Comparison of ENCODE assay signal across 7 cellular contexts in the genomic region with DNA sequence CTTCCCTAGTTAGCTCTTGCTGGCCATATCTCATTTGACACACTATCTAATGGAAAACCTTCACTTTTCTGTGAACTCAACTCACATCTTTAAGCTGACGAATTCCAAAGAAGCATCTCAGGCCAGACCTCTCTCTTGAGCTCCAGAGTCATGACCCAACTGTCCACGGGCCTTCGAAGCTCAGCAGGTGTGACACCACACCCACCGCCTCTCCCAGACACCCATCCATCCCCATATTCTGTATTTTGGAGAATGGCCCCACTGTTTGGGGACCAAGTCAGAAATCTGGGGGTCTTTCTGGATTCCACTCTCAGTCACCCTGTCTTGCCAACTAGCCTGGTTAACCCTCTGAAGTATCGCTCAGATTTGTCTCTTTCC.
DNase-seq lines count a peak whose midpoint lies in the region; ATAC-seq and TF ChIP-seq lines count a peak whose summit lies in the region.

No MANE protein-coding gene starts in this region.

- H3K9me3 ChIP-seq in DND-41 (ENCODE audit: insufficient read depth, low read length, severe bottlenecking) (no peaks in the 10 kb centered on the region), MM.1S (replicated peaks; ENCODE audit: insufficient read depth, low read length) (no peaks in the 10 kb centered on the region), spleen (no peaks in the 10 kb centered on the region)

- H4K20me1 ChIP-seq in DND-41 (ENCODE audit: insufficient read depth, low read length) (no peaks in the 10 kb centered on the region), MM.1S (ENCODE audit: insufficient read depth, low read length) (no peaks in the 10 kb centered on the region)

- WGBS in spleen, 5 donors, result 80 to 89% (median 86%) methylated on average over 5 of the region's 5 CpGs

- H3K4me2 ChIP-seq in DND-41 (ENCODE audit: insufficient read depth, low read length), result no peak overlapping the region
- H3K4me2 ChIP-seq in MM.1S (ENCODE audit: low read depth, low read length), result peak overlapping the region; percentile 79; the same call in 1 of the 2 replicates

- H3K27ac ChIP-seq in ACC112 (ENCODE audit: low read depth, low read length), result no peak overlapping the region
- no peak overlapping the region for H3K27ac ChIP-seq in DND-41 (ENCODE audit: low read length)
- H3K27ac ChIP-seq in MM.1S (ENCODE audit: low read length), result no peak overlapping the region
- H3K27ac ChIP-seq in spleen, result no peak overlapping the region
- H3K27ac ChIP-seq in brain microvascular endothelial cell, result no peak overlapping the region

- TF ChIP-seq POLR2A in spleen (IDR thresholded peaks at IDR 0.05), result no peak

- H3K27me3 ChIP-seq in ACC112 (ENCODE audit: insufficient read depth, low read length), result no peaks in the 10 kb centered on the region
- no peaks in the 10 kb centered on the region for H3K27me3 ChIP-seq in DND-41 (ENCODE audit: insufficient read depth, low read length, poor library complexity)
- H3K27me3 ChIP-seq in MM.1S (replicated peaks; ENCODE audit: insufficient read depth, low read length), result no peaks in the 10 kb centered on the region
- no peaks in the 10 kb centered on the region for H3K27me3 ChIP-seq in spleen (replicated peaks in 1 of 7)
- no peaks in the 10 kb centered on the region for H3K27me3 ChIP-seq in brain microvascular endothelial cell (replicated peaks)

- CTCF ChIA-PET in HEK293T (lab: Yijun Ruan, JAX), result interaction anchor here (0.6 to 2.3 kb wide), 18 partner anchors 8 to 200 kb away, joined by 3 to 21 read pairs (median 6); no protein-coding TSS in a partner anchor

- ATAC-seq in DND-41 (ENCODE audit: insufficient read depth, low read depth), result no peak

- H3K9ac ChIP-seq in DND-41 (ENCODE audit: low read depth, low read length) (no peak overlapping the region), MM.1S (ENCODE audit: low read length) (no peak overlapping the region)

- no peaks in the 10 kb centered on the region for H3F3A ChIP-seq in MM.1S (ENCODE audit: insufficient read depth, low read length)

- H3K4me1 ChIP-seq in ACC112 (ENCODE audit: control insufficient read depth, insufficient read depth, low read length, unreplicated experiment) (no peaks in the 10 kb centered on the region), DND-41 (ENCODE audit: insufficient read depth, low read length) (peaks cover 9% of the 10 kb centered on the region), MM.1S (ENCODE audit: low read length) (peaks cover 19% of the 10 kb centered on the region), spleen (peaks cover 0 to 38% (median 21%) of the 10 kb centered on the region in 6 donors)

- H3K79me2 ChIP-seq in ACC112 (ENCODE audit: control insufficient read depth, insufficient read depth, low read length, unreplicated experiment) (no peaks in the 10 kb centered on the region), DND-41 (ENCODE audit: insufficient read depth, low read length) (no peaks in the 10 kb centered on the region), MM.1S (ENCODE audit: low read length) (no peaks in the 10 kb centered on the region)

- TF ChIP-seq CTCF in DND-41 (IDR thresholded peaks at IDR 0.05; ENCODE audit: borderline replicate concordance, extremely low read depth, low read length, poor library complexity, severe bottlenecking), result no peak
- no peak for TF ChIP-seq CTCF in MM.1S (IDR thresholded peaks at IDR 0.05; ENCODE audit: low read length)
- no peak for TF ChIP-seq CTCF in spleen (IDR thresholded peaks at IDR 0.05 in 8 of 11, conservative IDR thresholded peaks at IDR 0.05 in 3 of 11)
- no peak for TF ChIP-seq CTCF in brain microvascular endothelial cell (IDR thresholded peaks at IDR 0.05; ENCODE audit: low read depth, low read length, missing control alignments)

- in situ Hi-C loops in brain microvascular endothelial cell (cut with HindIII; ENCODE audit: low pct_ligation_motif_present, low sequenced_read_pairs), result no loop called here

- POLR2A ChIA-PET in HEK293T (lab: Yijun Ruan, JAX), result interaction anchor here (1.0 to 1.2 kb wide), 4 partner anchors 8 to 65 kb away, joined by 3 to 5 read pairs (median 4); no protein-coding TSS in a partner anchor

- peak overlapping the region; percentile 17 for H2AFZ ChIP-seq in ACC112 (ENCODE audit: low read length, unreplicated experiment)
- H2AFZ ChIP-seq in DND-41 (ENCODE audit: low read depth, low read length), result peak overlapping the region; percentile 48; the same call in 1 of the 2 replicates
- H2AFZ ChIP-seq in MM.1S (ENCODE audit: low read length), result peak overlapping the region; percentile 83; the same call in 1 of the 2 replicates

- no peaks in the 10 kb centered on the region for H3K9me2 ChIP-seq in MM.1S (replicated peaks; ENCODE audit: insufficient read depth, low read length)

- no peak for DNase-seq in DND-41
- DNase-seq in MM.1S, result no peak
- DNase-seq in spleen, result peak; percentile 67
- DNase-seq in brain microvascular endothelial cell, result no peak
- no peak for DNase-seq in NCI-H1436 treated with DMSO at 0.1 percent for 48 hours (lab: John Stamatoyannopoulos, UW)
- no peak for DNase-seq in HEK293T (ENCODE audit: extremely low spot score)

- H3K4me3 ChIP-seq in ACC112 (ENCODE audit: low read depth, low read length), result no peak overlapping the region
- H3K4me3 ChIP-seq in DND-41 (ENCODE audit: low read depth in 1 of 2, low read length in 2 of 2), result no peak overlapping the region
- no peak overlapping the region for H3K4me3 ChIP-seq in MM.1S (ENCODE audit: low read length)
- no peak overlapping the region for H3K4me3 ChIP-seq in spleen
- no peak overlapping the region for H3K4me3 ChIP-seq in brain microvascular endothelial cell (ENCODE audit: low read depth, low read length)

- intact Hi-C loops in spleen (cut with DNase I; ENCODE audit: low total_unique reads), result loop anchor here (5.0 kb wide), 2 partner anchors 44 to 174 kb away; no protein-coding TSS in a partner anchor

- H3K36me3 ChIP-seq in ACC112 (ENCODE audit: insufficient read depth, low read length) (no peaks in the 10 kb centered on the region), DND-41 (ENCODE audit: insufficient read depth, low read length) (no peaks in the 10 kb centered on the region), MM.1S (replicated peaks; ENCODE audit: insufficient read depth, low read length) (no peaks in the 10 kb centered on the region), spleen (no peaks in the 10 kb centered on the region), brain microvascular endothelial cell (replicated peaks) (no peaks in the 10 kb centered on the region)

TF ChIP-seq in HEK293T, 16 proteins besides CTCF, POLR2A, EP300 and RAD21:
- TF ChIP-seq L3MBTL2 (conservative IDR thresholded peaks at IDR 0.05) (no peak), LEF1 (IDR thresholded peaks at IDR 0.05; ENCODE audit: borderline replicate concordance) (no peak), FOXA1 (IDR thresholded peaks at IDR 0.05) (no peak), BHLHE40 (IDR thresholded peaks at IDR 0.05; ENCODE audit: borderline replicate concordance) (no peak), ZNF384 (IDR thresholded peaks at IDR 0.05) (no peak), ARNT (IDR thresholded peaks at IDR 0.05) (no peak), TARDBP (IDR thresholded peaks at IDR 0.05) (no peak)
TF ChIP-seq in HEK293T: peak in this region for 0.

Comparison
In these comparisons a context has a peak if more than half of its experiments do, and no peak if none do; other contexts are left out.
1. H2AFZ ChIP-seq: peak in every context shown above with its lines; median percentile 83 in MM.1S; 48 in DND-41; 17 in ACC112.